ENCODE assay signal across 33 cellular contexts in the genomic region with DNA sequence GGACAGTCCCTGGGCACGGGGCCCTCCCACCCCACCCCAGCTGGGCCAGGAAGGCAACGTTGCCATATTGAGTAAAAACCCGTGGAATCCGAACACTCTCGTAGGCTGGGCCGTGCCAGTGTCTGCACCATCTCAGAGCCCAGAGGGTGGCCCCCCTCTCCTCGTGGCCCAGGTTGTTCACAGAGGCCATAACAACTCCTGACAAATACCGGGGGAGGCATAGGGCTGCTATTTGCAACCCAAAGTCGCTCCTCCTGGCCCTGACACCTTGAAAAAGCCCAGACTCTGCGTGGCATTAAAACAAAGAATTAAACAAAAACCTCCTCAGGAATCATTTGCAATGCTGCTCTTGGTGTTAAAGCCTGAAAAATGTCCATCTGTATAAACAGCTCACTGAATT.
"Had no signal": no experiment of that assay in that cellular context is flagged by ENCODE, and none has a peak within 500 bp of the region (broad histone marks: within the 10 kb centered on the region; RNA-seq: fewer than 3 reads in every experiment).

No MANE protein-coding gene starts in this region.

- H3K9ac ChIP-seq: KMS-11 had no signal

- ATAC-seq: activated CD8-positive, alpha-beta memory T cell treated with anti-CD3 and anti-CD28 coated beads, Interleukin-2, amount 10 ng/mL, durations not matched to agents 7 days and 5 days; activated T-cell treated with anti-CD3 and anti-CD28 coated beads, Interleukin-2, amount 50 U/mL, for 72 hours; activated T-helper 17 cell treated with anti-CD3 and anti-CD28 coated beads, Interleukin-2, amount 50 U/mL, for 72 hours; PC-3 had no signal

- H3K27me3 ChIP-seq: ascending aorta, Peyer's patch had no signal

- H3K9me3 ChIP-seq: ascending aorta, Peyer's patch had no signal

- H3K9me3 Mint-ChIP-seq: activated B cell treated with CpG ODN at 0.5 μM for 24 hours; activated CD4-positive, alpha-beta memory T cell treated with anti-CD3 and anti-CD28 coated beads for 36 hours; activated naive CD8-positive, alpha-beta T cell treated with anti-CD3 and anti-CD28 coated beads, Interleukin-2, amount 10 ng/mL, durations not matched to agents 7 days and 5 days; activated T-cell treated with anti-CD3 and anti-CD28 coated beads, Interleukin-2, amount 50 U/mL, for 72 hours; activated T-helper 17 cell treated with anti-CD3 and anti-CD28 coated beads, Interleukin-2, amount 50 U/mL, for 72 hours had no signal

- H3K4me3 ChIP-seq: ascending aorta, Peyer's patch had no signal

- H3K27ac Mint-ChIP-seq: activated B cell treated with CpG ODN at 0.5 μM for 24 hours; activated CD4-positive, alpha-beta memory T cell treated with anti-CD3 and anti-CD28 coated beads for 36 hours; activated CD8-positive, alpha-beta memory T cell treated with anti-CD3 and anti-CD28 coated beads, Interleukin-2, amount 10 ng/mL, durations not matched to agents 7 days and 5 days; activated naive CD8-positive, alpha-beta T cell treated with anti-CD3 and anti-CD28 coated beads, Interleukin-2, amount 10 ng/mL, durations not matched to agents 7 days and 5 days; activated T-cell treated with anti-CD3 and anti-CD28 coated beads, Interleukin-2, amount 50 U/mL, for 72 hours; activated T-helper 17 cell treated with anti-CD3 and anti-CD28 coated beads, Interleukin-2, amount 50 U/mL, for 72 hours had no signal

- H3K4me1 ChIP-seq: ascending aorta, Peyer's patch had no signal

- H3K4me2 ChIP-seq: KMS-11 had no signal

- DNase-seq: activated B cell treated with CpG ODN at 0.5 μM for 24 hours; activated CD4-positive, alpha-beta memory T cell treated with anti-CD3 and anti-CD28 coated beads for 36 hours; activated CD4-positive, alpha-beta T cell treated with anti-CD3 and anti-CD28 coated beads for 4 hours; activated CD4-positive, alpha-beta T cell treated with anti-CD3 and anti-CD28 coated beads, Interleukin-2, amount 50 U/mL, for 1 hour; activated CD4-positive, CD25-positive, alpha-beta regulatory T cell treated with anti-CD3 and anti-CD28 coated beads, Interleukin-2, amount 50 U/mL, for 72 hours; activated CD8-positive, alpha-beta memory T cell treated with anti-CD3 and anti-CD28 coated beads, Interleukin-2, amount 10 ng/mL, durations not matched to agents 7 days and 5 days; activated CD8-positive, alpha-beta memory T cell treated with anti-CD3 and anti-CD28 coated beads, Interleukin-2, amount 50 U/mL, for 48 hours; activated effector memory CD4-positive, alpha-beta T cell treated with anti-CD3 and anti-CD28 coated beads, Interleukin-2, amount 50 U/mL, for 16 hours; activated naive CD4-positive, alpha-beta T cell; activated naive CD4-positive, alpha-beta T cell treated with anti-CD3 and anti-CD28 coated beads, Interleukin-2, amount 50 U/mL, for 16 hours; activated naive CD8-positive, alpha-beta T cell treated with anti-CD3 and anti-CD28 coated beads, Interleukin-2, amount 10 ng/mL, durations not matched to agents 7 days and 5 days; activated T-cell treated with anti-CD3 and anti-CD28 coated beads, Interleukin-2, amount 50 U/mL, for 72 hours; amygdala; MM.1S; MV-4-11; NCI-H1092; NCI-H1436 treated with DMSO at 0.1 percent for 48 hours; NCI-H1694 treated with DMSO at 0.1 percent for 48 hours; NCI-H2029; NCI-H510A; NCI-H526; NCI-H748 treated with DMSO at 0.1 percent for 48 hours; NK-92 treated with Interleukin-12 subunit alpha and Interleukin-12 subunit beta, amount 100 ng/mL, for 24 hours; PC-3; Peyer's patch; Right ventricle myocardium superior; SW 1271; T-helper 1 cell; T-helper 2 cell; T-helper 9 cell had no signal

- H3K36me3 Mint-ChIP-seq: activated CD8-positive, alpha-beta memory T cell treated with anti-CD3 and anti-CD28 coated beads, Interleukin-2, amount 10 ng/mL, durations not matched to agents 7 days and 5 days; activated naive CD8-positive, alpha-beta T cell treated with anti-CD3 and anti-CD28 coated beads, Interleukin-2, amount 10 ng/mL, durations not matched to agents 7 days and 5 days had no signal

- H3K27ac ChIP-seq: ascending aorta, KMS-11 had no signal
